In the genomic region with DNA sequence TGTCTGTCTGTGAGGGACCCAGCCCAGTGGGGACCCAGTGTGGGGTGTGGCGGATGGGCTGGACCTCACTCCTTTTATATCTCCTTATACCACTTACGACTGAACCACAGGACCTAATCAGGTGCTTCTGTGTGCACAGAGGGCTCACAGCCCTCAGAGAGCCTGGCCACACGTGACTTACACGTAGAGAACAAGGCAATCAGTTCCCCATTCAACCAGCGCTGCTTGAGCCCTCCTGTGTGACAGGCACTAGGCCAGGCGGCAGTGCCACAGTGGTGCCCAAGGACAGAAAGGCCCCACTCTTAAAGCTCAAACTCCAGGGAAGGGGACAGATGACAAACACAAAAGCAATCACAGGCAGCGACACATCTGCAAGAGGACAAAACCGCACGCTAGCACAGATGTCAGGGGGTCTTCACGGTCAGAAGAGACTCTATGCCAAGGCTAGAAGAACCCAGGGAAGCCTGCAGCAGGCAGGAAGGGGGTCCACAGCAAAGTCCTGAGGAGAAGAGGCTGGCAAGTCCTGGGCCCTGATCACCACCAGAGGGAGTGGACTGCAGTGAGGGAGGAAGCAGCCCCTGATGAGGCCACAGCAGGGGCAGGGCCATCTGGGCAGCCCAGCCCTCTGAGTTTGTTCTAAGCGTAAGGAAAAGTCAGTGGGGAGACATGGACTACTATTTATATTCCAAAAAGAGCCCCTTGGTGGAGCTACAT, we compare ENCODE assay signal across 12 cellular contexts. TPM values are rescaled to one million over a fixed set of nuclear protein-coding genes. Genes with fewer than 3 reads are reported as not detected.
DNase-seq lines count a peak whose midpoint lies in the region; ATAC-seq and TF ChIP-seq lines count a peak whose summit lies in the region.
"Had no signal": no experiment of that assay in that cellular context is flagged by ENCODE, and none has a peak within 500 bp of the region (broad histone marks: within the 10 kb centered on the region; RNA-seq: fewer than 3 reads in every experiment).

No MANE protein-coding gene starts in this region.

- DNase-seq in T-helper 1 cell (no peak), RWPE2 (ENCODE audit: low spot score) (no peak), epithelial cell of esophagus (ENCODE audit: low read depth) (no peak), osteocyte (ENCODE audit: extremely low spot score, unreplicated experiment) (no peak), body of pancreas (no peak), AG08395 (ENCODE audit: low spot score) (no peak)
- DNase-seq: left lung, psoas muscle had no signal

- H3K9me3 ChIP-seq in RWPE2 (ENCODE audit: severe bottlenecking) (no peaks in the 10 kb centered on the region), body of pancreas (no peaks in the 10 kb centered on the region)
- H3K9me3 ChIP-seq: left lung, psoas muscle had no signal

- no peak overlapping the region for H3K27ac ChIP-seq in RWPE2 (ENCODE audit: poor library complexity, severe bottlenecking)
- no peak overlapping the region for H3K27ac ChIP-seq in body of pancreas
- H3K27ac ChIP-seq: KMS-11, left lung, psoas muscle had no signal

- H3K4me1 Mint-ChIP-seq in T-helper 1 cell treated with Interleukin-12 subunit alpha and Interleukin-12 subunit beta and Interleukin-4 antibody, amounts not matched to agents 30 μg/mL and 1 μg/mL, for 36 hours (ENCODE audit: low read depth) = peaks cover 27% of the 10 kb centered on the region
- H3K4me1 Mint-ChIP-seq in osteocyte (ENCODE audit: unreplicated experiment) = no peaks in the 10 kb centered on the region

- ATAC-seq in RWPE2 (ENCODE audit: low read depth) (peak; percentile 52; the same call in 1 of the 3 replicates), body of pancreas (no peak), GM19395 (IDR thresholded peaks at IDR 0.05; ENCODE audit: unreplicated experiment) (no peak)
- ATAC-seq: left lung, psoas muscle had no signal

- H3K9me3 Mint-ChIP-seq in T-helper 1 cell treated with Interleukin-12 subunit alpha and Interleukin-12 subunit beta and Interleukin-4 antibody, amounts not matched to agents 30 μg/mL and 1 μg/mL, for 36 hours = no peaks in the 10 kb centered on the region
- H3K9me3 Mint-ChIP-seq in osteocyte (ENCODE audit: unreplicated experiment) = no peaks in the 10 kb centered on the region

- TF ChIP-seq CTCF in RWPE2 (IDR thresholded peaks at IDR 0.05; ENCODE audit: poor library complexity, severe bottlenecking) (no peak), epithelial cell of esophagus (IDR thresholded peaks at IDR 0.05; ENCODE audit: insufficient read depth, low read depth, low read length, missing control alignments) (peak; percentile 12), osteocyte (IDR thresholded peaks at IDR 0.05) (peak; percentile 26), body of pancreas (IDR thresholded peaks at IDR 0.05) (no peak)

- no peak for TF ChIP-seq POLR2A in body of pancreas (IDR thresholded peaks at IDR 0.05)

- WGBS in body of pancreas, 2 donors = 92 to 96% methylated on average over 9 to 11 of the region's 11 CpGs

- intact Hi-C loops in body of pancreas (cut with DNase I) = no loop called here

- no peaks in the 10 kb centered on the region for H3K27me3 Mint-ChIP-seq in T-helper 1 cell treated with Interleukin-12 subunit alpha and Interleukin-12 subunit beta and Interleukin-4 antibody, amounts not matched to agents 30 μg/mL and 1 μg/mL, for 36 hours (ENCODE audit: low read depth)
- no peaks in the 10 kb centered on the region for H3K27me3 Mint-ChIP-seq in osteocyte (ENCODE audit: unreplicated experiment)
- H3K27me3 Mint-ChIP-seq: activated CD4-positive, alpha-beta T cell treated with anti-CD3 and anti-CD28 coated beads for 36 hours had no signal

- H3K27me3 ChIP-seq in RWPE2 (ENCODE audit: insufficient read depth, poor library complexity, severe bottlenecking) (no peaks in the 10 kb centered on the region), body of pancreas (no peaks in the 10 kb centered on the region)
- H3K27me3 ChIP-seq: left lung had no signal

- no peak overlapping the region for H3K4me3 Mint-ChIP-seq in T-helper 1 cell treated with Interleukin-12 subunit alpha and Interleukin-12 subunit beta and Interleukin-4 antibody, amounts not matched to agents 30 μg/mL and 1 μg/mL, for 36 hours
- no peak overlapping the region for H3K4me3 Mint-ChIP-seq in osteocyte (ENCODE audit: unreplicated experiment)
- H3K4me3 Mint-ChIP-seq: activated CD4-positive, alpha-beta T cell treated with anti-CD3 and anti-CD28 coated beads for 36 hours had no signal

- H3K36me3 Mint-ChIP-seq in T-helper 1 cell treated with Interleukin-12 subunit alpha and Interleukin-12 subunit beta and Interleukin-4 antibody, amounts not matched to agents 30 μg/mL and 1 μg/mL, for 36 hours (ENCODE audit: low read depth) = peaks cover 23% of the 10 kb centered on the region
- peaks cover 30% of the 10 kb centered on the region for H3K36me3 Mint-ChIP-seq in osteocyte (ENCODE audit: unreplicated experiment)

- no peaks in the 10 kb centered on the region for H3K4me1 ChIP-seq in RWPE2 (ENCODE audit: insufficient read depth, poor library complexity, severe bottlenecking)
- no peaks in the 10 kb centered on the region for H3K4me1 ChIP-seq in body of pancreas
- H3K4me1 ChIP-seq: psoas muscle had no signal

- peak overlapping the region; percentile 29 for H3K27ac Mint-ChIP-seq in T-helper 1 cell treated with Interleukin-12 subunit alpha and Interleukin-12 subunit beta and Interleukin-4 antibody, amounts not matched to agents 30 μg/mL and 1 μg/mL, for 36 hours
- H3K27ac Mint-ChIP-seq in osteocyte (ENCODE audit: unreplicated experiment) = no peak overlapping the region
- H3K27ac Mint-ChIP-seq: activated CD4-positive, alpha-beta T cell treated with anti-CD3 and anti-CD28 coated beads for 36 hours had no signal

- H3K36me3 ChIP-seq in RWPE2 (ENCODE audit: low read depth) (peaks cover 42% of the 10 kb centered on the region), body of pancreas (replicated peaks in 1 of 2; ENCODE audit: insufficient read depth in 1 of 2, low read depth in 2 of 2) (peaks cover 0 to 6% of the 10 kb centered on the region in 2 donors)

- no peak overlapping the region for H3K4me3 ChIP-seq in RWPE2 (ENCODE audit: severe bottlenecking)
- H3K4me3 ChIP-seq in epithelial cell of esophagus (ENCODE audit: low read length) = no peak overlapping the region
- no peak overlapping the region for H3K4me3 ChIP-seq in body of pancreas
- H3K4me3 ChIP-seq: left lung, psoas muscle had no signal

RNA-seq across cellular contexts. Expression of a gene that starts 39.3 kb away (rescaled TPM):
- total RNA-seq in osteocyte (49.1 and 49.8 TPM in 2 replicates), body of pancreas (10 to 100 TPM; 34.6 to 39.4 TPM)

RNA-seq across cellular contexts. Expression of a gene that starts 39.9 kb away (rescaled TPM):
- total RNA-seq in osteocyte = 55.8 and 57.4 TPM in 2 replicates
- total RNA-seq in body of pancreas = 1 to 10 TPM; 5.3 to 9.6 TPM

Comparison
In these comparisons a context has a peak if more than half of its experiments do, and no peak if none do; other contexts are left out.
1. CTCF ChIP-seq: peak in epithelial cell of esophagus (single experiment) and osteocyte (single experiment); none in RWPE2 (single experiment) and body of pancreas (0 of 7).